In the genomic region with DNA sequence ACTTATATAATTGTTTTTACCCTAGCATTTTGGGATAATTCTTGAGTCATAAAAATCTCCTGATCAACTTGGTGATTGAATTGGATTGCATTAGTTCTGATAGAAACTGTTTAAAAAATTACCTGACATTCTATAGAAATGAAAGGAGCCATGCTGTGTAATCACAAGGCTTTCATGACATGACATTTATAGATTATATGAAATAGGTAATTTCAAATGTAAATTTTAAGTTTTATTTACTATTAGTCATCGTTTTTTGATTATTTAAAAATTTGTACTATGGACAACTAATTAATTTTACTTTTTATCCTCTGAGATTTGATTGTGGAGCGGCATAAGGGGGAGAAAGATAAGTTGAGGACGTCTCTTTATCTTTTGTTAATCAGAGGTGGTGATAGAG, we compare ENCODE assay signal across 9 cellular contexts. TPM values are rescaled to one million over a fixed set of nuclear protein-coding genes. Genes with fewer than 3 reads are reported as not detected.
DNase-seq lines count a peak whose midpoint lies in the region; ATAC-seq, FAIRE-seq and TF ChIP-seq lines count a peak whose summit lies in the region.
"Had no signal": no experiment of that assay in that cellular context is flagged by ENCODE, and none has a peak within 500 bp of the region (broad histone marks: within the 10 kb centered on the region; RNA-seq: fewer than 3 reads in every experiment).

No MANE protein-coding gene starts in this region.

- no peaks in the 10 kb centered on the region for H4K20me1 ChIP-seq in keratinocyte (ENCODE audit: control insufficient read depth, extremely low read depth, insufficient read depth, low read length)

- H3K27ac Mint-ChIP-seq in activated CD4-positive, alpha-beta T cell treated with anti-CD3 and anti-CD28 coated beads, Interleukin-2, amount 10 ng/mL, durations not matched to agents 24 days and 14 days: peak overlapping the region; percentile 18
- H3K27ac Mint-ChIP-seq in activated naive CD8-positive, alpha-beta T cell treated with anti-CD3 and anti-CD28 coated beads, Interleukin-2, amount 50 U/mL, for 24 hours: peak overlapping the region; percentile 85

- no peaks in the 10 kb centered on the region for H3K27me3 ChIP-seq in keratinocyte (ENCODE audit: control insufficient read depth, extremely low read depth, insufficient read depth, low read length)
- no peaks in the 10 kb centered on the region for H3K27me3 ChIP-seq in subcutaneous abdominal adipose tissue (ENCODE audit: control insufficient read depth in 5 of 5, insufficient read depth in 4 of 5, low read length in 5 of 5)

- H3K4me3 Mint-ChIP-seq in activated CD4-positive, alpha-beta T cell treated with anti-CD3 and anti-CD28 coated beads, Interleukin-2, amount 10 ng/mL, durations not matched to agents 24 days and 14 days: peak overlapping the region; percentile 73
- H3K4me3 Mint-ChIP-seq in activated naive CD8-positive, alpha-beta T cell treated with anti-CD3 and anti-CD28 coated beads, Interleukin-2, amount 50 U/mL, for 24 hours: peak overlapping the region; percentile 94

- H3K4me1 ChIP-seq in keratinocyte (ENCODE audit: control insufficient read depth, extremely low read depth, insufficient read depth, low read length): peaks cover 16% of the 10 kb centered on the region
- H3K4me1 ChIP-seq in subcutaneous abdominal adipose tissue (ENCODE audit: control insufficient read depth in 5 of 5, insufficient read depth in 5 of 5, low read length in 5 of 5): peaks cover 2 to 40% (median 36%) of the 10 kb centered on the region in 5 donors

- no peaks in the 10 kb centered on the region for H3K27me3 Mint-ChIP-seq in activated CD4-positive, alpha-beta T cell treated with anti-CD3 and anti-CD28 coated beads, Interleukin-2, amount 10 ng/mL, durations not matched to agents 24 days and 14 days
- H3K27me3 Mint-ChIP-seq in activated naive CD8-positive, alpha-beta T cell treated with anti-CD3 and anti-CD28 coated beads, Interleukin-2, amount 50 U/mL, for 24 hours: no peaks in the 10 kb centered on the region

- no peaks in the 10 kb centered on the region for H3K9me3 ChIP-seq in keratinocyte (ENCODE audit: control insufficient read depth, low read depth, low read length)
- no peaks in the 10 kb centered on the region for H3K9me3 ChIP-seq in subcutaneous abdominal adipose tissue (ENCODE audit: control insufficient read depth in 5 of 5, low read length in 5 of 5)

- peaks cover 7 to 26% of the 10 kb centered on the region in 2 experiments for H3K36me3 ChIP-seq in keratinocyte (ENCODE audit: control insufficient read depth in 2 of 2, extremely low read depth in 1 of 2, insufficient read depth in 2 of 2, low read length in 2 of 2)
- peaks cover 17 to 52% (median 30%) of the 10 kb centered on the region in 5 donors for H3K36me3 ChIP-seq in subcutaneous abdominal adipose tissue (ENCODE audit: control insufficient read depth in 5 of 5, insufficient read depth in 5 of 5, low read length in 5 of 5)

- no peak for FAIRE-seq in keratinocyte (lab: Jason Lieb, UNC)

- peaks cover 99% of the 10 kb centered on the region for H3K79me2 ChIP-seq in keratinocyte (ENCODE audit: control insufficient read depth, insufficient read depth, low read length)

- H3K9me3 Mint-ChIP-seq in activated CD4-positive, alpha-beta T cell treated with anti-CD3 and anti-CD28 coated beads, Interleukin-2, amount 10 ng/mL, durations not matched to agents 24 days and 14 days: peaks cover 3% of the 10 kb centered on the region
- no peaks in the 10 kb centered on the region for H3K9me3 Mint-ChIP-seq in activated naive CD8-positive, alpha-beta T cell treated with anti-CD3 and anti-CD28 coated beads, Interleukin-2, amount 50 U/mL, for 24 hours

- DNase-seq in activated CD4-positive, alpha-beta T cell treated with anti-CD3 and anti-CD28 coated beads, Interleukin-2, amount 10 ng/mL, durations not matched to agents 24 days and 14 days: no peak
- DNase-seq in activated CD4-positive, alpha-beta T cell treated with anti-CD3 and anti-CD28 coated beads for 48 hours: no peak
- no peak for DNase-seq in activated naive CD8-positive, alpha-beta T cell treated with anti-CD3 and anti-CD28 coated beads, Interleukin-2, amount 50 U/mL, for 24 hours
- DNase-seq in keratinocyte (ENCODE audit: low read depth, low spot score) (no peak), caudate nucleus (lab: John Stamatoyannopoulos, UW) (no peak), DMS 273 treated with DMSO at 0.1 percent for 48 hours (lab: John Stamatoyannopoulos, UW) (no peak)
- DNase-seq: activated CD8-positive, alpha-beta memory T cell treated with anti-CD3 and anti-CD28 coated beads, Interleukin-2, amount 50 U/mL, for 48 hours had no signal

- H3K27ac ChIP-seq in keratinocyte (ENCODE audit: control insufficient read depth, insufficient read depth, low read length): peak overlapping the region; percentile 96
- peak overlapping the region; percentile 99 for H3K27ac ChIP-seq in subcutaneous abdominal adipose tissue (ENCODE audit: low read depth, low read length)
- H3K27ac ChIP-seq in caudate nucleus (ENCODE audit: low read depth, low read length): no peak overlapping the region

- ATAC-seq in activated naive CD8-positive, alpha-beta T cell treated with anti-CD3 and anti-CD28 coated beads, Interleukin-2, amount 50 U/mL, for 24 hours: no peak
- no peak for ATAC-seq in GM18517 (IDR thresholded peaks at IDR 0.05; ENCODE audit: unreplicated experiment)

- H3K36me3 Mint-ChIP-seq in activated CD4-positive, alpha-beta T cell treated with anti-CD3 and anti-CD28 coated beads, Interleukin-2, amount 10 ng/mL, durations not matched to agents 24 days and 14 days (ENCODE audit: low read depth): peaks cover 77% of the 10 kb centered on the region
- H3K36me3 Mint-ChIP-seq in activated naive CD8-positive, alpha-beta T cell treated with anti-CD3 and anti-CD28 coated beads, Interleukin-2, amount 50 U/mL, for 24 hours (ENCODE audit: low read depth): peaks cover 82% of the 10 kb centered on the region

- H3K4me2 ChIP-seq in keratinocyte (ENCODE audit: control insufficient read depth, extremely low read depth, insufficient read depth, low read depth, low read length): peak overlapping the region; percentile 93

- H3K9ac ChIP-seq in keratinocyte (ENCODE audit: control insufficient read depth, extremely low read depth, insufficient read depth, low read length) (peak overlapping the region; percentile 96), subcutaneous abdominal adipose tissue (ENCODE audit: low read length in 5 of 5) (peak overlapping the region in 4 of 5 donors; percentile 30 to 58 (median 34))

- H3K4me3 ChIP-seq in keratinocyte (ENCODE audit: control insufficient read depth in 2 of 3, extremely low read depth in 1 of 3, insufficient read depth in 2 of 3, low read depth in 1 of 3, low read length in 3 of 3) (peak overlapping the region; percentile 14 to 72 (median 29)), subcutaneous abdominal adipose tissue (ENCODE audit: low read depth in 1 of 5, low read length in 5 of 5) (no peak overlapping the region)

- intact Hi-C loops in activated CD4-positive, alpha-beta T cell treated with anti-CD3 and anti-CD28 coated beads, Interleukin-2, amount 10 ng/mL, durations not matched to agents 24 days and 14 days (cut with micrococcal nuclease): no loop called here

- TF ChIP-seq CTCF in keratinocyte (optimal IDR thresholded peaks at IDR 0.05 in 1 of 3, IDR thresholded peaks at IDR 0.05 in 1 of 3, conservative IDR thresholded peaks at IDR 0.05 in 1 of 3; ENCODE audit: extremely low read depth in 1 of 3, insufficient read depth in 2 of 3, low read length in 3 of 3): no peak

- no peaks in the 10 kb centered on the region for H3K9me1 ChIP-seq in keratinocyte (ENCODE audit: control insufficient read depth, extremely low read depth, insufficient read depth, low read length)

- peaks cover 52% of the 10 kb centered on the region for H3K4me1 Mint-ChIP-seq in activated CD4-positive, alpha-beta T cell treated with anti-CD3 and anti-CD28 coated beads, Interleukin-2, amount 10 ng/mL, durations not matched to agents 24 days and 14 days
- H3K4me1 Mint-ChIP-seq in activated naive CD8-positive, alpha-beta T cell treated with anti-CD3 and anti-CD28 coated beads, Interleukin-2, amount 50 U/mL, for 24 hours: peaks cover 68% of the 10 kb centered on the region

- dilution Hi-C loops in keratinocyte (cut with MboI; ENCODE audit: extremely low pct_ligation_motif_present, low sequenced_read_pairs): no loop called here

- H2AFZ ChIP-seq in keratinocyte (ENCODE audit: control insufficient read depth, low read length): no peak overlapping the region

RNA-seq across cellular contexts. Expression of a gene that starts 12.3 kb away (rescaled TPM):
- 105 and 111 TPM in 2 replicates for total RNA-seq in activated CD4-positive, alpha-beta T cell treated with anti-CD3 and anti-CD28 coated beads, Interleukin-2, amount 10 ng/mL, durations not matched to agents 24 days and 14 days
- polyA plus RNA-seq in keratinocyte: 35.3 to 62.0 TPM (median 50.8 TPM) in 3 replicates
- 361 TPM for polyA plus RNA-seq in keratinocyte (2011; ENCODE audit: low read depth)
- polyA plus RNA-seq in keratinocyte (2011; cell fraction: cytosol; rRNA removed): 35.2 and 40.9 TPM in 2 replicates
- polyA plus RNA-seq in keratinocyte (2011; cell fraction: nucleus; rRNA removed): 193 and 213 TPM in 2 replicates
- polyA plus RNA-seq in keratinocyte (2012; ENCODE audit: low replicate concordance): 30.4 and 63.0 TPM in 2 replicates
- polyA minus RNA-seq in keratinocyte: 64.5 to 125 TPM (median 70.1 TPM) in 3 replicates
- 31.3 TPM for polyA minus RNA-seq in keratinocyte (2011; cell fraction: cytosol; rRNA and poly(A)+ RNA removed)
- 143 and 290 TPM in 2 replicates for polyA minus RNA-seq in keratinocyte (2011; cell fraction: nucleus; rRNA and poly(A)+ RNA removed)

Comparison
In these comparisons a context has a peak if more than half of its experiments do, and no peak if none do; other contexts are left out.
1. H3K4me3 ChIP-seq: peak in keratinocyte (3 of 3); none in subcutaneous abdominal adipose tissue (0 of 5).